10 cellular contexts compared by ENCODE assay signal in genomic region chr16:30567160-30567990, GRCh38. TPM values are rescaled to one million over a fixed set of nuclear protein-coding genes. Genes with fewer than 3 reads are reported as not detected.
A peak's percentile ranks its signal among the peaks of the same experiment; 100 is the strongest.
DNase-seq lines count a peak whose midpoint lies in the region; ATAC-seq, FAIRE-seq and TF ChIP-seq lines count a peak whose summit lies in the region.
"Had no signal": no experiment of that assay in that cellular context is flagged by ENCODE, and none has a peak within 500 bp of the region (broad histone marks: within the 10 kb centered on the region; RNA-seq: fewer than 3 reads in every experiment).

No MANE protein-coding gene starts in this region.

- peaks cover 5% of the 10 kb centered on the region for H3K79me1 ChIP-seq in neuronal stem cell (ENCODE audit: low read depth, low read length)

- no peak for ATAC-seq in GM19023 (IDR thresholded peaks at IDR 0.05; ENCODE audit: unreplicated experiment)
- ATAC-seq in GM21825 (IDR thresholded peaks at IDR 0.05; ENCODE audit: unreplicated experiment) = no peak

- FAIRE-seq in bronchial epithelial cell (lab: Jason Lieb, UNC) = no peak

- H3K4me2 ChIP-seq in DOHH2 (ENCODE audit: low read length) (peak overlapping the region; percentile 51), neuronal stem cell (ENCODE audit: insufficient read depth, low read length, poor library complexity, severe bottlenecking) (no peak overlapping the region)

- peaks cover 6% of the 10 kb centered on the region for H3F3A ChIP-seq in DOHH2 (ENCODE audit: control insufficient read depth, insufficient read depth)

- H3K27ac ChIP-seq in DOHH2 (ENCODE audit: low read depth, low read length) (no peak overlapping the region), neuronal stem cell (replicated peaks; ENCODE audit: low read length) (no peak overlapping the region)
- H3K27ac ChIP-seq: thoracic aorta had no signal

- no peak overlapping the region for H3K23ac ChIP-seq in neuronal stem cell (ENCODE audit: low read depth, low read length, poor library complexity)

- no peak overlapping the region for H2AK5ac ChIP-seq in neuronal stem cell (ENCODE audit: low read depth, low read length)

- H3K4me1 ChIP-seq in DOHH2 (ENCODE audit: control insufficient read depth, low read length) = peaks cover 39% of the 10 kb centered on the region
- peaks cover 0 to 4% of the 10 kb centered on the region in 2 donors for H3K4me1 ChIP-seq in neuronal stem cell (ENCODE audit: control insufficient read depth in 2 of 2, insufficient read depth in 1 of 2, low read depth in 1 of 2, low read length in 2 of 2)

- H3K9me3 ChIP-seq in DOHH2 (ENCODE audit: control insufficient read depth, insufficient read depth, low read length) (no peaks in the 10 kb centered on the region), neuronal stem cell (replicated peaks in 1 of 2; ENCODE audit: control insufficient read depth in 2 of 2, insufficient read depth in 1 of 2, low read depth in 1 of 2, low read length in 2 of 2) (peaks cover 0 to 4% of the 10 kb centered on the region in 2 donors)
- H3K9me3 ChIP-seq: thoracic aorta had no signal

- H2AFZ ChIP-seq in neuronal stem cell (ENCODE audit: low read length) = no peak overlapping the region

- H3K4me3 ChIP-seq in DOHH2 (ENCODE audit: low read length) (no peak overlapping the region), bronchial epithelial cell (ENCODE audit: low read depth, low read length) (no peak overlapping the region), neuronal stem cell (ENCODE audit: low read length in 2 of 2) (no peak overlapping the region)
- H3K4me3 ChIP-seq: thoracic aorta had no signal

- peaks cover 11% of the 10 kb centered on the region for H3K79me2 ChIP-seq in DOHH2 (ENCODE audit: control insufficient read depth, low read length)

- H3K14ac ChIP-seq in neuronal stem cell (ENCODE audit: low read length) = no peak overlapping the region

- no peaks in the 10 kb centered on the region for H3K9me2 ChIP-seq in DOHH2 (replicated peaks; ENCODE audit: control insufficient read depth, low read length)

- peak; percentile 61 for DNase-seq in T-helper 22 cell (ENCODE audit: low read depth)
- peak; percentile 81 for DNase-seq in bronchial epithelial cell (ENCODE audit: low read depth)
- DNase-seq in stimulated activated CD4-positive, alpha-beta T cell treated with anti-CD3 and anti-CD28 coated beads, Interleukin-15, amount 100 ng/mL, for 48 hours (ENCODE audit: low read depth in 2 of 2) = peak; percentile 66 to 69
- no peak for DNase-seq in SKM-1 (lab: John Stamatoyannopoulos, UW; ENCODE audit: unreplicated experiment)
- DNase-seq in neuronal stem cell (ENCODE audit: low spot score) = no peak
- DNase-seq: NCI-H524 had no signal

- H3K27me3 ChIP-seq in DOHH2 (ENCODE audit: control insufficient read depth, low read length) = no peaks in the 10 kb centered on the region
- no peaks in the 10 kb centered on the region for H3K27me3 ChIP-seq in bronchial epithelial cell (ENCODE audit: control insufficient read depth, insufficient read depth, low read length)
- H3K27me3 ChIP-seq in neuronal stem cell (ENCODE audit: control insufficient read depth in 3 of 3, insufficient read depth in 3 of 3, low read depth in 1 of 3, low read length in 3 of 3) = no peaks in the 10 kb centered on the region

- H2BK5ac ChIP-seq in neuronal stem cell (ENCODE audit: low read length) = no peak overlapping the region

- H3K36me3 ChIP-seq in DOHH2 (ENCODE audit: control insufficient read depth, low read length) (peaks cover 3% of the 10 kb centered on the region; the same call in 1 of the 2 replicates), bronchial epithelial cell (ENCODE audit: control insufficient read depth, insufficient read depth, low read length) (no peaks in the 10 kb centered on the region), neuronal stem cell (replicated peaks in 1 of 2; ENCODE audit: control insufficient read depth in 2 of 2, insufficient read depth in 2 of 2, low read length in 2 of 2) (peaks cover 0 to 7% of the 10 kb centered on the region in 2 donors)
- H3K36me3 ChIP-seq: thoracic aorta had no signal

- H3K18ac ChIP-seq in neuronal stem cell (ENCODE audit: low read length) = no peak overlapping the region

- H3K4ac ChIP-seq in neuronal stem cell (ENCODE audit: low read length) = no peak overlapping the region

- H4K91ac ChIP-seq in neuronal stem cell (ENCODE audit: low read depth, low read length, poor library complexity) = no peak overlapping the region

- no peak overlapping the region for H2BK15ac ChIP-seq in neuronal stem cell (ENCODE audit: low read length)

- H4K8ac ChIP-seq in neuronal stem cell (ENCODE audit: low read depth, low read length) = no peak overlapping the region

- no CpG with 5 or more reads among the region's 14 CpGs for WGBS in neuronal stem cell (ENCODE audit: extremely low coverage in 2 of 2, insufficient read length in 2 of 2, insufficient replicate concordance in 1 of 2), 2 donors

- H4K20me1 ChIP-seq in DOHH2 (ENCODE audit: control insufficient read depth, insufficient read depth, low read depth, low read length) = no peaks in the 10 kb centered on the region

- no peak overlapping the region for H3K9ac ChIP-seq in neuronal stem cell (ENCODE audit: low read depth, low read length, poor library complexity)

- H2BK120ac ChIP-seq in neuronal stem cell (ENCODE audit: low read depth, low read length) = no peak overlapping the region

- H2BK12ac ChIP-seq in neuronal stem cell (ENCODE audit: low read length) = no peak overlapping the region

- TF ChIP-seq CTCF in DOHH2 (IDR thresholded peaks at IDR 0.05; ENCODE audit: low read depth, low read length, poor library complexity, severe bottlenecking) = no peak
- no peak for TF ChIP-seq CTCF in bronchial epithelial cell (IDR thresholded peaks at IDR 0.05; ENCODE audit: insufficient read depth, low read length, severe bottlenecking)

RNA-seq across cellular contexts. Expression of gene ZNF688, which starts 4.1 kb away (rescaled TPM):
- 4.5 and 12.7 TPM in 2 replicates for total RNA-seq in bronchial epithelial cell
- 6.6 TPM for polyA plus RNA-seq in neuronal stem cell (2013, experiment 1 of 2)
- polyA plus RNA-seq in neuronal stem cell (2013, experiment 2 of 2) = 7.2 TPM

RNA-seq across cellular contexts. Expression of gene ZNF764, which starts 9.2 kb away (rescaled TPM):
- 2.4 and 2.6 TPM in 2 replicates for total RNA-seq in bronchial epithelial cell
- 7.9 TPM for polyA plus RNA-seq in neuronal stem cell (2013, experiment 1 of 2)
- polyA plus RNA-seq in neuronal stem cell (2013, experiment 2 of 2) = 8.0 TPM

RNA-seq across cellular contexts. Expression of gene ZNF785, which starts 18.1 kb away (rescaled TPM):
- 4.4 and 5.3 TPM in 2 replicates for total RNA-seq in bronchial epithelial cell
- 12.5 TPM for polyA plus RNA-seq in neuronal stem cell (2013, experiment 1 of 2)
- 12.6 TPM for polyA plus RNA-seq in neuronal stem cell (2013, experiment 2 of 2)

RNA-seq across cellular contexts. Expression of gene ZNF747, which starts 32.7 kb away (rescaled TPM):
- total RNA-seq in bronchial epithelial cell = 4.4 and 6.1 TPM in 2 replicates
- 6.9 TPM for polyA plus RNA-seq in neuronal stem cell (2013, experiment 1 of 2)
- polyA plus RNA-seq in neuronal stem cell (2013, experiment 2 of 2) = 6.8 TPM

RNA-seq across cellular contexts. Expression of gene ZNF768, which starts 41.0 kb away (rescaled TPM):
- total RNA-seq in bronchial epithelial cell = 19.7 and 21.9 TPM in 2 replicates
- 48.2 TPM for polyA plus RNA-seq in neuronal stem cell (2013, experiment 1 of 2)
- polyA plus RNA-seq in neuronal stem cell (2013, experiment 2 of 2) = 46.8 TPM

Comparison
In these comparisons a context has a peak if more than half of its experiments do, and no peak if none do; other contexts are left out.
1. DNase-seq: peak in T-helper 22 cell (single experiment), bronchial epithelial cell (single experiment) and stimulated activated CD4-positive, alpha-beta T cell treated with anti-CD3 and anti-CD28 coated beads, Interleukin-15, amount 100 ng/mL, for 48 hours (2 of 2); none in SKM-1 (single experiment) and neuronal stem cell (single experiment).